ENCODE assay signal across 24 cellular contexts in genomic region chr10:132461103-132461682, GRCh38.
"Had no signal": no experiment of that assay in that cellular context is flagged by ENCODE, and none has a peak within 500 bp of the region (broad histone marks: within the 10 kb centered on the region; RNA-seq: fewer than 3 reads in every experiment).

No MANE protein-coding gene starts in this region.

- H3K36me3 Mint-ChIP-seq: memory B cell; naive thymus-derived CD8-positive, alpha-beta T cell; T-cell had no signal

- H3K9me3 Mint-ChIP-seq: activated B cell treated with CpG ODN at 0.5 μM for 24 hours; activated naive CD4-positive, alpha-beta T cell treated with anti-CD3 and anti-CD28 coated beads for 36 hours; activated T-cell treated with anti-CD3 and anti-CD28 coated beads, Interleukin-2, amount 50 U/mL, for 4 hours; central memory CD8-positive, alpha-beta T cell; memory B cell; naive thymus-derived CD8-positive, alpha-beta T cell; T-cell had no signal

- H3K4me1 ChIP-seq: parathyroid adenoma had no signal

- H3K27ac Mint-ChIP-seq: activated B cell treated with CpG ODN at 0.5 μM for 24 hours; activated naive CD4-positive, alpha-beta T cell treated with anti-CD3 and anti-CD28 coated beads for 36 hours; memory B cell; naive thymus-derived CD8-positive, alpha-beta T cell; T-cell had no signal

- H3K27me3 ChIP-seq: brain microvascular endothelial cell, neutrophil, tibial nerve, vagina had no signal

- H3K27ac ChIP-seq: brain microvascular endothelial cell, coronary artery, left lung, neutrophil, parathyroid adenoma, vagina had no signal

- H3K4me1 Mint-ChIP-seq: central memory CD8-positive, alpha-beta T cell had no signal

- H3K9me3 ChIP-seq: left lung, neutrophil, tibial nerve, vagina had no signal

- H2AFZ ChIP-seq: parathyroid adenoma had no signal

- ATAC-seq: activated T-cell treated with anti-CD3 and anti-CD28 coated beads, Interleukin-2, amount 50 U/mL, for 4 hours; left lung; naive thymus-derived CD8-positive, alpha-beta T cell; T-cell had no signal

- H3K36me3 ChIP-seq: brain microvascular endothelial cell, left lung, neutrophil, tibial nerve, vagina had no signal

- H3K4me3 Mint-ChIP-seq: activated B cell treated with CpG ODN at 0.5 μM for 24 hours; activated naive CD4-positive, alpha-beta T cell treated with anti-CD3 and anti-CD28 coated beads for 36 hours; activated T-cell treated with anti-CD3 and anti-CD28 coated beads, Interleukin-2, amount 50 U/mL, for 4 hours; central memory CD8-positive, alpha-beta T cell; memory B cell; naive thymus-derived CD8-positive, alpha-beta T cell; T-cell had no signal

- DNase-seq: activated B cell treated with CpG ODN at 0.5 μM for 24 hours; activated CD4-positive, alpha-beta T cell treated with anti-CD3 and anti-CD28 coated beads for 48 hours; activated CD8-positive, alpha-beta memory T cell treated with anti-CD3 and anti-CD28 coated beads, Interleukin-2, amount 50 U/mL, for 4 hours; activated naive CD4-positive, alpha-beta T cell treated with anti-CD3 and anti-CD28 coated beads for 36 hours; activated T-cell treated with anti-CD3 and anti-CD28 coated beads, Interleukin-2, amount 50 U/mL, for 4 hours; brain microvascular endothelial cell; erythroblast; foreskin melanocyte; glutamatergic neuron; hypothalamus; islet precursor cell; stimulated activated CD4-positive, alpha-beta T cell treated with anti-CD3 and anti-CD28 coated beads, Interleukin-2, amount 100 ng/mL, for 24 hours; stimulated activated naive CD4-positive, alpha-beta T cell treated with Interleukin-2 at 50 U/mL for 16 hours; T-cell; T-helper 9 cell had no signal

- H3K4me3 ChIP-seq: coronary artery, left lung, tibial nerve, vagina had no signal

- H3K27me3 Mint-ChIP-seq: activated B cell treated with CpG ODN at 0.5 μM for 24 hours; central memory CD8-positive, alpha-beta T cell had no signal

- H3K9ac ChIP-seq: parathyroid adenoma had no signal
